29 cellular contexts compared by ENCODE assay signal in the genomic region with DNA sequence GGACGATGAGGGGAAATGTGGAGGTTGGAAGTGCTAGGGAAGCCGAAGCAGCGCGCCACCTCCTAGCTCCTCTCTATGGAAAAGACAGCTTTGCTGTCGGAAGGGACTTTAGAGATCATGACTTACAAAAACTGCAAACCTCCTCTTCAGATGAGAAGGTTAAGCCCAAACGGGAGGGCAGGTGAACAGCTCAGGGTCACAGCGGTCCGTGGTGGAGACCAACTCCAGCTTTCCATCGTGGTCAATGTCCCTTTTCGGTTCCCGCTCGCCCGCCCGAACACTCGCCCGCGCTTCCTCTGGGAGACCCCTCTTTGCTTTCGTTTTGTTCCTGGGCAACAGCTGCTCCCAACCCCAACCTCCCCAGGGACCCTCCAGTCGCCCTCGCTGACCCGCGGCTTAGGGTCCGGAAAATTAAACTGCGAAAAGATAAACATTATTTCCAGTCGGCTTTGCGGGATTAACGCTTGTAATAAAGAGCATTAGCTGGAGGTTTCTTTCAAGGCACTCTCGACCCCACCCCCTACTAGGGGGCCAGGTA. TPM values are rescaled to one million over a fixed set of nuclear protein-coding genes. Genes with fewer than 3 reads are reported as not detected.
A peak's percentile ranks its signal among the peaks of the same experiment; 100 is the strongest.
DNase-seq lines count a peak whose midpoint lies in the region; ATAC-seq and TF ChIP-seq lines count a peak whose summit lies in the region.
"Had no signal": no experiment of that assay in that cellular context is flagged by ENCODE, and none has a peak within 500 bp of the region (broad histone marks: within the 10 kb centered on the region; RNA-seq: fewer than 3 reads in every experiment).

No MANE protein-coding gene starts in this region.

- no peaks in the 10 kb centered on the region for H3K9me3 ChIP-seq in ES-I3 (ENCODE audit: control insufficient read depth, insufficient read depth, low read length)
- no peaks in the 10 kb centered on the region for H3K9me3 ChIP-seq in RWPE2 (ENCODE audit: severe bottlenecking)
- H3K9me3 ChIP-seq in hepatocyte (ENCODE audit: low read depth): no peaks in the 10 kb centered on the region
- no peaks in the 10 kb centered on the region for H3K9me3 ChIP-seq in neuronal stem cell (replicated peaks in 1 of 2; ENCODE audit: control insufficient read depth in 2 of 2, insufficient read depth in 1 of 2, low read depth in 1 of 2, low read length in 2 of 2)
- H3K9me3 ChIP-seq: tibial artery had no signal

- no peak overlapping the region for H3K4me3 Mint-ChIP-seq in activated naive CD4-positive, alpha-beta T cell treated with anti-CD3 and anti-CD28 coated beads, Interleukin-2, amount 10 ng/mL, durations not matched to agents 7 days and 5 days
- H3K4me3 Mint-ChIP-seq: CD8-positive, alpha-beta T cell had no signal

- H3K14ac ChIP-seq in neuronal stem cell (ENCODE audit: low read length): no peak overlapping the region

- no peaks in the 10 kb centered on the region for H3K36me3 Mint-ChIP-seq in activated naive CD4-positive, alpha-beta T cell treated with anti-CD3 and anti-CD28 coated beads, Interleukin-2, amount 10 ng/mL, durations not matched to agents 7 days and 5 days
- H3K36me3 Mint-ChIP-seq: CD8-positive, alpha-beta T cell had no signal

- H3K36me3 ChIP-seq in ES-I3 (ENCODE audit: insufficient read depth, low read length): no peaks in the 10 kb centered on the region
- no peaks in the 10 kb centered on the region for H3K36me3 ChIP-seq in RWPE2 (ENCODE audit: low read depth)
- no peaks in the 10 kb centered on the region for H3K36me3 ChIP-seq in hepatocyte (replicated peaks; ENCODE audit: insufficient read depth, low read depth)
- no peaks in the 10 kb centered on the region for H3K36me3 ChIP-seq in neuronal stem cell (replicated peaks in 1 of 2; ENCODE audit: control insufficient read depth in 2 of 2, insufficient read depth in 2 of 2, low read length in 2 of 2)
- H3K36me3 ChIP-seq: tibial artery had no signal

- no peak for ATAC-seq in RWPE2 (ENCODE audit: low read depth)
- ATAC-seq: CD8-positive, alpha-beta T cell; effector memory CD8-positive, alpha-beta T cell; stimulated activated naive B cell treated with anti-CD40 and anti-IgM and Interleukin-4, amounts not matched to agents 10 μg/mL and 1 μg/mL and 100 μg/mL, for 72 hours had no signal

- WGBS in hepatocyte (ENCODE audit: low lambda C conversion rate, missing lambda C conversion rate): 20% methylated on average over 28 of the region's 28 CpGs
- no CpG with 5 or more reads among the region's 28 CpGs for WGBS in neuronal stem cell (ENCODE audit: extremely low coverage in 2 of 2, insufficient read length in 2 of 2, insufficient replicate concordance in 1 of 2), 2 donors

- no peaks in the 10 kb centered on the region for H3K4me1 Mint-ChIP-seq in activated naive CD4-positive, alpha-beta T cell treated with anti-CD3 and anti-CD28 coated beads, Interleukin-2, amount 10 ng/mL, durations not matched to agents 7 days and 5 days

- H2BK120ac ChIP-seq in neuronal stem cell (ENCODE audit: low read depth, low read length): no peak overlapping the region

- H3K9me3 Mint-ChIP-seq in activated naive CD4-positive, alpha-beta T cell treated with anti-CD3 and anti-CD28 coated beads, Interleukin-2, amount 10 ng/mL, durations not matched to agents 7 days and 5 days: no peaks in the 10 kb centered on the region
- H3K9me3 Mint-ChIP-seq: CD8-positive, alpha-beta T cell; effector memory CD8-positive, alpha-beta T cell had no signal

- no peaks in the 10 kb centered on the region for H3K9me2 ChIP-seq in hepatocyte (replicated peaks; ENCODE audit: insufficient read depth)

- peaks cover 64% of the 10 kb centered on the region for H3K27me3 Mint-ChIP-seq in activated naive CD4-positive, alpha-beta T cell treated with anti-CD3 and anti-CD28 coated beads, Interleukin-2, amount 10 ng/mL, durations not matched to agents 7 days and 5 days

- no peaks in the 10 kb centered on the region for H4K20me1 ChIP-seq in hepatocyte (ENCODE audit: insufficient read depth, poor library complexity, severe bottlenecking)

- H3K4me2 ChIP-seq in hepatocyte: peak overlapping the region; percentile 72
- H3K4me2 ChIP-seq in neuronal stem cell (ENCODE audit: insufficient read depth, low read length, poor library complexity, severe bottlenecking): peak overlapping the region; percentile 59

- H2BK15ac ChIP-seq in neuronal stem cell (ENCODE audit: low read length): no peak overlapping the region

- H3K23ac ChIP-seq in neuronal stem cell (ENCODE audit: low read depth, low read length, poor library complexity): no peak overlapping the region

- H2BK5ac ChIP-seq in neuronal stem cell (ENCODE audit: low read length): no peak overlapping the region

- no peak overlapping the region for H2AK5ac ChIP-seq in neuronal stem cell (ENCODE audit: low read depth, low read length)

- H3K79me2 ChIP-seq in hepatocyte: no peaks in the 10 kb centered on the region

- H2BK12ac ChIP-seq in neuronal stem cell (ENCODE audit: low read length): no peak overlapping the region

- peak overlapping the region; percentile 55; the same call in 1 of the 2 replicates for H3K9ac ChIP-seq in ES-I3 (ENCODE audit: low read depth, low read length)
- H3K9ac ChIP-seq in neuronal stem cell (ENCODE audit: low read depth, low read length, poor library complexity): peak overlapping the region; percentile 32

- H4K8ac ChIP-seq in neuronal stem cell (ENCODE audit: low read depth, low read length): no peak overlapping the region

- DNase-seq in RWPE2 (ENCODE audit: low spot score) (peak; percentile 62), hepatocyte (ENCODE audit: low spot score) (no peak), neuronal stem cell (ENCODE audit: low spot score) (no peak), NCI-H1092 (lab: John Stamatoyannopoulos, UW) (no peak)
- no peak for DNase-seq in NK-92 treated with Interleukin-12 subunit alpha and Interleukin-12 subunit beta, amount 100 ng/mL, for 24 hours (lab: John Stamatoyannopoulos, UW)
- no peak for DNase-seq in stimulated activated naive CD4-positive, alpha-beta T cell treated with Interleukin-2 at 50 U/mL for 16 hours (lab: John Stamatoyannopoulos, UW)
- no peak for DNase-seq in activated naive CD4-positive, alpha-beta T cell treated with anti-CD3 and anti-CD28 coated beads, Interleukin-2, amount 10 ng/mL, durations not matched to agents 7 days and 5 days
- DNase-seq: activated CD4-positive, alpha-beta T cell treated with anti-CD3 and anti-CD28 coated beads, Interleukin-2, amount 50 U/mL, for 48 hours; activated gamma-delta T cell treated with Interleukin-2 at 50 U/mL for 16 hours; amniotic stem cell; CD8-positive, alpha-beta T cell; DND-41; effector memory CD8-positive, alpha-beta T cell; GOT3; head of caudate nucleus; mesenchymal stem cell; NCI-H1436; NCI-H526 treated with DMSO at 0.1 percent for 48 hours; SIG-M5; stimulated activated CD4-positive, alpha-beta T cell treated with anti-CD3 and anti-CD28 coated beads, Interleukin-15, amount 100 ng/mL, for 24 hours; stimulated activated naive B cell treated with anti-CD40 and anti-IgM and Interleukin-4, amounts not matched to agents 10 μg/mL and 1 μg/mL and 100 μg/mL, for 72 hours; T-helper 1 cell; tibial artery had no signal

- H3K4me1 ChIP-seq in ES-I3 (ENCODE audit: insufficient read depth, low read length) (no peaks in the 10 kb centered on the region; the same call in 1 of the 2 replicates), RWPE2 (ENCODE audit: insufficient read depth, poor library complexity, severe bottlenecking) (no peaks in the 10 kb centered on the region), hepatocyte (ENCODE audit: insufficient read depth) (peaks cover 6% of the 10 kb centered on the region), neuronal stem cell (ENCODE audit: control insufficient read depth in 2 of 2, insufficient read depth in 1 of 2, low read depth in 1 of 2, low read length in 2 of 2) (peaks cover 0 to 10% of the 10 kb centered on the region in 2 donors)

- CTCF ChIA-PET in activated naive CD4-positive, alpha-beta T cell treated with anti-CD3 and anti-CD28 coated beads, Interleukin-2, amount 10 ng/mL, durations not matched to agents 7 days and 5 days (lab: Charles Lee): no interaction called here

- H3K27me3 ChIP-seq in RWPE2 (ENCODE audit: insufficient read depth, poor library complexity, severe bottlenecking) (no peaks in the 10 kb centered on the region), hepatocyte (peaks cover 90% of the 10 kb centered on the region), neuronal stem cell (ENCODE audit: control insufficient read depth in 3 of 3, insufficient read depth in 3 of 3, low read depth in 1 of 3, low read length in 3 of 3) (peaks cover 9 to 62% (median 62%) of the 10 kb centered on the region in 3 experiments)

- no peak overlapping the region for H3K4ac ChIP-seq in neuronal stem cell (ENCODE audit: low read length)

- no peaks in the 10 kb centered on the region for H3K79me1 ChIP-seq in neuronal stem cell (ENCODE audit: low read depth, low read length)

- H2AFZ ChIP-seq in hepatocyte (peak overlapping the region; percentile 40), neuronal stem cell (ENCODE audit: low read length) (no peak overlapping the region)

- no peak overlapping the region for H3K4me3 ChIP-seq in RWPE2 (ENCODE audit: severe bottlenecking)
- peak overlapping the region; percentile 7 for H3K4me3 ChIP-seq in hepatocyte
- peak overlapping the region in 1 of 2 donors; percentile 73 for H3K4me3 ChIP-seq in neuronal stem cell (ENCODE audit: low read length in 2 of 2)
- H3K4me3 ChIP-seq: tibial artery had no signal

- H3K27ac ChIP-seq in RWPE2 (ENCODE audit: poor library complexity, severe bottlenecking) (no peak overlapping the region), hepatocyte (no peak overlapping the region), neuronal stem cell (replicated peaks; ENCODE audit: low read length) (no peak overlapping the region)
- H3K27ac ChIP-seq: tibial artery, VCaP had no signal

- no peak overlapping the region for H3K27ac Mint-ChIP-seq in activated naive CD4-positive, alpha-beta T cell treated with anti-CD3 and anti-CD28 coated beads, Interleukin-2, amount 10 ng/mL, durations not matched to agents 7 days and 5 days
- H3K27ac Mint-ChIP-seq: CD8-positive, alpha-beta T cell; effector memory CD8-positive, alpha-beta T cell; stimulated activated naive B cell treated with anti-CD40 and anti-IgM and Interleukin-4, amounts not matched to agents 10 μg/mL and 1 μg/mL and 100 μg/mL, for 72 hours had no signal

- peak overlapping the region; percentile 35 for H3K18ac ChIP-seq in neuronal stem cell (ENCODE audit: low read length)

- TF ChIP-seq CTCF in RWPE2 (IDR thresholded peaks at IDR 0.05; ENCODE audit: poor library complexity, severe bottlenecking): no peak
- TF ChIP-seq CTCF in hepatocyte (IDR thresholded peaks at IDR 0.05; ENCODE audit: poor library complexity): no peak

- H4K91ac ChIP-seq in neuronal stem cell (ENCODE audit: low read depth, low read length, poor library complexity): no peak overlapping the region

RNA-seq across cellular contexts. Expression of a gene that starts 7.7 kb away (rescaled TPM):
- 0.10 TPM in 1 of 2 replicates, not detected in the other for total RNA-seq in hepatocyte
- not detected in 2 replicates for polyA plus RNA-seq in hepatocyte
- 0.07 TPM for polyA plus RNA-seq in neuronal stem cell (2013, experiment 1 of 2)
- polyA plus RNA-seq in neuronal stem cell (2013, experiment 2 of 2): 0.06 TPM
- total RNA-seq: CD8-positive, alpha-beta T cell; chondrocyte; fibroblast of lung; M059J had no signal
- polyA plus RNA-seq: AG04450, fibroblast of lung had no signal
